Comparison of ENCODE assay signal across 14 cellular contexts in the genomic region with DNA sequence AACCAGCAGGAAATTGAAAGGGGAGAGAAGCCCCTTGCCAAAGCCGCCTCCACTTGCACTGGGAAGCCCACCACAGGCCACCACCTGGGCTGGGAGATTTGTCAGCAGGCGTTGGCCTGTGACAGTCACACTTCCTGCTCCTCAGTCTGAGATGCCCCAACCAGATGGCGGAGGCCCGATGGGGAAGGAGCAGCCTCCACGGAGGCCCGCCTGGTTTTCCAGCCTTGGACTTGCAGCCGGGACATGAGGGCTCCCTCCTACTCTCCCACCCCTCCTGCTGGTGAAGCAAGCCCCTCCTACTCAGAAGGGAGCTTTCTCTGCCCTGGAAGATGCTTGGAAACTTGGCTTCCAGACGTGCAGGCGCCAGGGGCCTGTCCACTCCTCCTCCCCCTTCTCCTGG.
"Had no signal": no experiment of that assay in that cellular context is flagged by ENCODE, and none has a peak within 500 bp of the region (broad histone marks: within the 10 kb centered on the region; RNA-seq: fewer than 3 reads in every experiment).

No MANE protein-coding gene starts in this region.

- H3K27ac Mint-ChIP-seq: stimulated activated naive B cell treated with anti-CD40 and anti-IgM and Interleukin-4, amounts not matched to agents 10 μg/mL and 1 μg/mL and 100 μg/mL, for 72 hours had no signal

- H3K4me1 Mint-ChIP-seq: naive thymus-derived CD4-positive, alpha-beta T cell had no signal

- H3K9me3 Mint-ChIP-seq: naive thymus-derived CD4-positive, alpha-beta T cell; stimulated activated naive B cell treated with anti-CD40 and anti-IgM and Interleukin-4, amounts not matched to agents 10 μg/mL and 1 μg/mL and 100 μg/mL, for 72 hours had no signal

- DNase-seq: heart left ventricle; hippocampal formation; left colon; naive thymus-derived CD4-positive, alpha-beta T cell; sigmoid colon; stimulated activated CD4-positive, alpha-beta T cell treated with anti-CD3 and anti-CD28 coated beads, Interleukin-2, amount 100 ng/mL, for 24 hours; stimulated activated CD4-positive, alpha-beta T cell treated with anti-CD3 and anti-CD28 coated beads, Interleukin-4, amount 100 ng/mL, for 4 hours; stimulated activated naive B cell treated with anti-CD40 and anti-IgM and Interleukin-4, amounts not matched to agents 10 μg/mL and 1 μg/mL and 100 μg/mL, for 72 hours; stomach; substantia nigra; transverse colon had no signal

- H3K27ac ChIP-seq: heart left ventricle, neutrophil, sigmoid colon, skin epidermis, stomach, thoracic aorta, transverse colon had no signal

- H3K4me3 ChIP-seq: heart left ventricle, sigmoid colon, skin epidermis, stomach, thoracic aorta, transverse colon had no signal

- H3K36me3 Mint-ChIP-seq: naive thymus-derived CD4-positive, alpha-beta T cell; stimulated activated naive B cell treated with anti-CD40 and anti-IgM and Interleukin-4, amounts not matched to agents 10 μg/mL and 1 μg/mL and 100 μg/mL, for 72 hours had no signal

- H3K27me3 ChIP-seq: sigmoid colon, transverse colon had no signal

- H3K36me3 ChIP-seq: heart left ventricle, neutrophil, sigmoid colon, stomach, thoracic aorta, transverse colon had no signal

- H3K4me1 ChIP-seq: sigmoid colon, transverse colon had no signal

- H3K4me3 Mint-ChIP-seq: naive thymus-derived CD4-positive, alpha-beta T cell; stimulated activated naive B cell treated with anti-CD40 and anti-IgM and Interleukin-4, amounts not matched to agents 10 μg/mL and 1 μg/mL and 100 μg/mL, for 72 hours had no signal

- ATAC-seq: heart left ventricle; left colon; naive thymus-derived CD4-positive, alpha-beta T cell; stimulated activated naive B cell treated with anti-CD40 and anti-IgM and Interleukin-4, amounts not matched to agents 10 μg/mL and 1 μg/mL and 100 μg/mL, for 72 hours had no signal

- H3K9me3 ChIP-seq: heart left ventricle, neutrophil, sigmoid colon, stomach, thoracic aorta, transverse colon had no signal
